1 cellular context compared by ENCODE assay signal in the genomic region with DNA sequence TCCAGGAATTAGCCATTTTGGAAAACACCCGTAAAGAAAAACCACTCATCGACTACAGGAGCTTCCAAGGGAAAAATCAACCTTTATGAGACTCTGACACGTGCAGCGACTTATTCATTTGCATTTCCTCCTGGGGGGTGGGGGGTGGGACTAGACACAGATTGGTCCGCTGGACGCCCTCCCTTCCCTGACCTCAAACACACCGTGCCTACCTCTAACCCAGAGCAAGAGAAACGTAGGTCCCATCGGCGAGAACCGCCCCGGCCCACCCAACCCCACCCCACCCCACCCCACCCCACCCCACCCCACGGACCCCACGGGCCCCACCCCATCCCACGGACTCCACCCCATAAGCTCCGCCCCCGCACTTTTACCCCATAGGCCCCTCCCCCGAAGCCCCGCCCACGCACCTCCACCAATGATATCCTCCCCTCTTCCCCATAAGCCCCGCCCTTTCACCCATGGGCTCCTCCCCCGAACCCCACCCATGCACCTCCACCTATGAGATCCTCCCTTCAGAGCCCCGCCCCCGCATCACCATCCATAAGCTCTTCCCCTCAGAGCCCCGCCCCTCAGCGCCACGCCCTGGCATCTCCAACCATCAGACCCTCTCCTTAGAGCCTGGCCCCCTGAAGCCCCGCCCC.
A peak's percentile ranks its signal among the peaks of the same experiment; 100 is the strongest.
TF ChIP-seq lines count a peak whose summit lies in the region.

No MANE protein-coding gene starts in this region.

TF ChIP-seq in H1, 55 proteins besides CTCF, POLR2A, EP300 and RAD21:
- peak; percentile 34; the same call in 1 of the 2 replicates for TF ChIP-seq EGR1 (IDR thresholded peaks at IDR 0.05; ENCODE audit: borderline replicate concordance, low read depth, low read length)
- TF ChIP-seq JUND (IDR thresholded peaks at IDR 0.05; ENCODE audit: low read length), result no peak
TF ChIP-seq in H1: peak in this region for 1.
